In the genomic region with DNA sequence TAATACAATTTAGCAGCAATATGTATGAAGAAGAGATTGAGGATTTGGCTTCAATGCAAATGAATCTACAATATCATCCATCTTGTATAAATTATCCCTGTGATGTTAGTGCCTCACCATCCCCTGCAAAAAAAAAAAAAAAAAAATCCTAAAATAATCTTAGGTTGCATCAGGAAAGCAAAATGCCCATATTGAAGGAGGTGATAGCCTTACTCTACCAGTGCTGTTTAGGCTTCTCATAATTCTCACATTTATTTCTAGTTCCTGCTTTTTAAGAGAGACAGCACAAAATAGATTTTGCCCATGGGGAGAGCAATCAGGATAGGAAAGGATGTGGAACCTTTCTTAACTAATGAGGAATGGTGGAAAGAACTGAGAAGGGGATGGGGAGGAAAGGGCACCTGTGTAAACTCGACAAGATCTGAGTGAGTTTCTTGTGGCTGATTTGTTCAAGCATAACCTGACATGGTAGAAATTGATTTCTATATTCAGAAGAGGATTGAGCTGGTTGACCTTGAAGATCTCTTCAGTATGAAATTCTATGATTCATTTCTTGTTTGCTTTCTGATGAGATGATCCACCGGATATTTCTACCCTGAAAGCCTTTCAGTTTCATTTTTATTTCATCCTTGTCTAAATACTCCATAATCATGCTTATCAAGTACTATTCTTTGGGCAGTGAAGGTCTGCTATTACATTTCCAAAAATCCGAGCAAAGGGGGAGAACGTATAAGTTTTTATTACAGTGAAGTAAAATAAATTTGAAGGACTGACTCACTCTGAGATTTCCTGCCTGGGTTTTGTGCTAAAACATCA, we compare ENCODE assay signal across 11 cellular contexts.
DNase-seq lines count a peak whose midpoint lies in the region; TF ChIP-seq lines count a peak whose summit lies in the region.
"Had no signal": no experiment of that assay in that cellular context is flagged by ENCODE, and none has a peak within 500 bp of the region (broad histone marks: within the 10 kb centered on the region; RNA-seq: fewer than 3 reads in every experiment).

No MANE protein-coding gene starts in this region.

- no CpG with 5 or more reads among the region's 4 CpGs for WGBS in neuronal stem cell (ENCODE audit: extremely low coverage in 2 of 2, insufficient read length in 2 of 2, insufficient replicate concordance in 1 of 2), 2 donors

- no peaks in the 10 kb centered on the region for H3K79me1 ChIP-seq in neuronal stem cell (ENCODE audit: low read depth, low read length)

- H2BK15ac ChIP-seq in neuronal stem cell (ENCODE audit: low read length): no peak overlapping the region

- H4K20me1 ChIP-seq in KMS-11 (ENCODE audit: insufficient read depth) (no peaks in the 10 kb centered on the region), osteoblast (ENCODE audit: insufficient read depth, low read length) (no peaks in the 10 kb centered on the region)

- no peaks in the 10 kb centered on the region for H3K27me3 ChIP-seq in KMS-11 (ENCODE audit: insufficient read depth, low read depth)
- H3K27me3 ChIP-seq in osteoblast (ENCODE audit: insufficient read depth, low read length): no peaks in the 10 kb centered on the region
- no peaks in the 10 kb centered on the region for H3K27me3 ChIP-seq in neuronal stem cell (ENCODE audit: control insufficient read depth in 3 of 3, insufficient read depth in 3 of 3, low read depth in 1 of 3, low read length in 3 of 3)
- no peaks in the 10 kb centered on the region for H3K27me3 ChIP-seq in BE2C

- no peak for TF ChIP-seq CTCF in KMS-11 (conservative IDR thresholded peaks at IDR 0.05; ENCODE audit: low read depth, low read length)
- TF ChIP-seq CTCF in astrocyte of the spinal cord (IDR thresholded peaks at IDR 0.05; ENCODE audit: low read depth, low read length): no peak
- TF ChIP-seq CTCF in osteoblast (IDR thresholded peaks at IDR 0.05; ENCODE audit: extremely low read depth, low read depth, low read length): no peak
- no peak for TF ChIP-seq CTCF in BE2C (IDR thresholded peaks at IDR 0.05; ENCODE audit: low read depth, low read length)

- peak overlapping the region; percentile 42; the same call in 1 of the 2 replicates for H3K27ac ChIP-seq in KMS-11
- H3K27ac ChIP-seq in osteoblast (ENCODE audit: low read depth, low read length): peak overlapping the region; percentile 72
- H3K27ac ChIP-seq in neuronal stem cell (replicated peaks; ENCODE audit: low read length): no peak overlapping the region

- DNase-seq in NCI-H1436 treated with DMSO at 0.1 percent for 48 hours (lab: John Stamatoyannopoulos, UW) (peak; percentile 3), NCI-H1436 (lab: John Stamatoyannopoulos, UW) (no peak), astrocyte of the spinal cord (ENCODE audit: low read depth, low spot score) (peak; percentile 44), osteoblast (ENCODE audit: insufficient read length, low spot score, missing footprints) (peak; percentile 57), neuronal stem cell (ENCODE audit: low spot score) (no peak), BE2C (no peak)
- DNase-seq in activated effector memory CD4-positive, alpha-beta T cell treated with Interleukin-2 at 50 U/mL for 16 hours: no peak
- DNase-seq: 8988T, kidney, NCI-H1417 treated with DMSO at 0.1 percent for 48 hours had no signal

- no peak overlapping the region for H3K23ac ChIP-seq in neuronal stem cell (ENCODE audit: low read depth, low read length, poor library complexity)

- H3K18ac ChIP-seq in neuronal stem cell (ENCODE audit: low read length): no peak overlapping the region

- no peak overlapping the region for H4K8ac ChIP-seq in neuronal stem cell (ENCODE audit: low read depth, low read length)

- H3K4me3 ChIP-seq in KMS-11 (IDR thresholded peaks at IDR 0.05; ENCODE audit: insufficient read depth, low read depth, low read length) (no peak overlapping the region), astrocyte of the spinal cord (ENCODE audit: low read depth, low read length) (no peak overlapping the region), osteoblast (ENCODE audit: insufficient read depth, low read length) (peak overlapping the region; percentile 67), neuronal stem cell (ENCODE audit: low read length in 2 of 2) (no peak overlapping the region), BE2C (ENCODE audit: low read depth, low read length) (no peak overlapping the region)

- H3K36me3 ChIP-seq in KMS-11 (ENCODE audit: insufficient read depth) (no peaks in the 10 kb centered on the region), osteoblast (ENCODE audit: insufficient read depth, low read length) (no peaks in the 10 kb centered on the region), neuronal stem cell (replicated peaks in 1 of 2; ENCODE audit: control insufficient read depth in 2 of 2, insufficient read depth in 2 of 2, low read length in 2 of 2) (no peaks in the 10 kb centered on the region), BE2C (no peaks in the 10 kb centered on the region)

- no peak overlapping the region for H2BK120ac ChIP-seq in neuronal stem cell (ENCODE audit: low read depth, low read length)

- peaks cover 38% of the 10 kb centered on the region for H3K4me1 ChIP-seq in KMS-11 (ENCODE audit: low read depth, poor library complexity, severe bottlenecking)
- H3K4me1 ChIP-seq in osteoblast (ENCODE audit: insufficient read depth, low read length): peaks cover 12% of the 10 kb centered on the region
- H3K4me1 ChIP-seq in neuronal stem cell (ENCODE audit: control insufficient read depth in 2 of 2, insufficient read depth in 1 of 2, low read depth in 1 of 2, low read length in 2 of 2): no peaks in the 10 kb centered on the region
- no peaks in the 10 kb centered on the region for H3K4me1 ChIP-seq in BE2C

- H3K4me2 ChIP-seq in KMS-11 (peak overlapping the region; percentile 37), osteoblast (ENCODE audit: insufficient read depth, low read length) (peak overlapping the region; percentile 81), neuronal stem cell (ENCODE audit: insufficient read depth, low read length, poor library complexity, severe bottlenecking) (no peak overlapping the region)

- no peaks in the 10 kb centered on the region for H3K9me3 ChIP-seq in osteoblast (ENCODE audit: low read depth, low read length)
- no peaks in the 10 kb centered on the region for H3K9me3 ChIP-seq in neuronal stem cell (replicated peaks in 1 of 2; ENCODE audit: control insufficient read depth in 2 of 2, insufficient read depth in 1 of 2, low read depth in 1 of 2, low read length in 2 of 2)
- H3K9me3 ChIP-seq in BE2C: no peaks in the 10 kb centered on the region

- no peak overlapping the region for H3K14ac ChIP-seq in neuronal stem cell (ENCODE audit: low read length)

- H4K91ac ChIP-seq in neuronal stem cell (ENCODE audit: low read depth, low read length, poor library complexity): no peak overlapping the region

- H3K79me2 ChIP-seq in KMS-11 (ENCODE audit: insufficient read depth, low read depth) (no peaks in the 10 kb centered on the region), osteoblast (ENCODE audit: insufficient read depth, low read length) (peaks cover 2% of the 10 kb centered on the region)

- H2AK5ac ChIP-seq in neuronal stem cell (ENCODE audit: low read depth, low read length): no peak overlapping the region

- H3K9ac ChIP-seq in KMS-11: peak overlapping the region; percentile 5; the same call in 1 of the 2 replicates
- H3K9ac ChIP-seq in neuronal stem cell (ENCODE audit: low read depth, low read length, poor library complexity): no peak overlapping the region

- no peak overlapping the region for H2BK12ac ChIP-seq in neuronal stem cell (ENCODE audit: low read length)

- in situ Hi-C loops in astrocyte of the spinal cord (cut with HindIII; ENCODE audit: low sequenced_read_pairs): no loop called here

- no peak overlapping the region for H2AFZ ChIP-seq in KMS-11 (ENCODE audit: low read depth)
- peak overlapping the region; percentile 56 for H2AFZ ChIP-seq in osteoblast (ENCODE audit: low read length)
- no peak overlapping the region for H2AFZ ChIP-seq in neuronal stem cell (ENCODE audit: low read length)

- H3K4ac ChIP-seq in neuronal stem cell (ENCODE audit: low read length): no peak overlapping the region

- no peak overlapping the region for H2BK5ac ChIP-seq in neuronal stem cell (ENCODE audit: low read length)

Comparison
In these comparisons a context has a peak if more than half of its experiments do, and no peak if none do; other contexts are left out.
1. DNase-seq: peak in NCI-H1436 treated with DMSO at 0.1 percent for 48 hours (single experiment), astrocyte of the spinal cord (single experiment) and osteoblast (single experiment); none in NCI-H1436 (single experiment), neuronal stem cell (single experiment), BE2C (single experiment) and activated effector memory CD4-positive, alpha-beta T cell treated with Interleukin-2 at 50 U/mL for 16 hours (single experiment).